15 cellular contexts compared by ENCODE assay signal in the genomic region with DNA sequence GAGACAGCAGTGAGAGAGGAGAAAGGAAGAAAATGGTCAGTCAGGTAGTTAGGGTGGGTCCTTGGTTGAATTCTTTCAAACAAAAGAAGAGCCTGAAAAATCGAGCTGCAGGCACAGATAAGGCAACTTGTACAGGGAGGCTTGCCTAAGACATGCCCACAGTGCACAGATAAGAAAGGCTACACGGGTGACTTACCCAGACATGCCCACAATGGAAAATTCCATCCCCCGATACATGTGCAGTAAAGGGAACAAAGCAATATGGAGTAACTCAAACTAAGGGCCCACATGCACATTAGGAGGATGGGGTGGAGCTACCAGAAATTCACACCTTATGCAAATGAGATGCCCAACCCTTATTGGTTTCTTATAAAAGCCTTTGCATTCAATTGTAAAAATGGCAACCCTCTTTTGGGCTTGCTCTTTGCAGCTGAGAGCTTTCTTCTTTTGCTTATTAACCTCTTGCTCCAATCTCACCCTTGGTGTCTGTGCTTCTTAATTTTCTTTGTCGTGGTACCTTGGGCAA.
DNase-seq lines count a peak whose midpoint lies in the region; ATAC-seq and TF ChIP-seq lines count a peak whose summit lies in the region.
"Had no signal": no experiment of that assay in that cellular context is flagged by ENCODE, and none has a peak within 500 bp of the region (broad histone marks: within the 10 kb centered on the region; RNA-seq: fewer than 3 reads in every experiment).

No MANE protein-coding gene starts in this region.

- peaks cover 21% of the 10 kb centered on the region for H3K4me1 Mint-ChIP-seq in brain

- H3K36me3 ChIP-seq in mesenchymal stem cell (ENCODE audit: control insufficient read depth in 1 of 2, insufficient read depth in 2 of 2, low read depth in 1 of 2, low read length in 2 of 2) (no peaks in the 10 kb centered on the region), OCI-LY7 (ENCODE audit: insufficient read depth, low read length) (no peaks in the 10 kb centered on the region)
- H3K36me3 ChIP-seq: BE2C had no signal

- no peaks in the 10 kb centered on the region for H3K9me3 Mint-ChIP-seq in brain
- H3K9me3 Mint-ChIP-seq: stimulated activated naive CD8-positive, alpha-beta T cell treated with anti-CD3 and anti-CD28 coated beads, Interleukin-15, Interleukin-2, amounts not matched to agents 100 ng/mL and 50 ng/mL, for 24 hours had no signal

- H3K14ac ChIP-seq in mesenchymal stem cell (ENCODE audit: low read length in 2 of 2) = no peak overlapping the region

- H3K4ac ChIP-seq in mesenchymal stem cell (ENCODE audit: low read depth in 1 of 2, low read length in 2 of 2) = no peak overlapping the region

- intact Hi-C loops in OCI-LY7 (cut with micrococcal nuclease; ENCODE audit: unreplicated experiment) = no loop called here

- H2BK120ac ChIP-seq in mesenchymal stem cell (ENCODE audit: low read depth, low read length) = no peak overlapping the region

- H2BK15ac ChIP-seq in mesenchymal stem cell (ENCODE audit: low read depth, poor library complexity, severe bottlenecking) = no peak overlapping the region

- no peak for DNase-seq in mesenchymal stem cell
- no peak for DNase-seq in NCI-H146 (lab: John Stamatoyannopoulos, UW)
- no peak for DNase-seq in OCI-LY7 (ENCODE audit: low spot score)
- no peak for DNase-seq in Kasumi-1 (lab: John Stamatoyannopoulos, UW)
- DNase-seq: activated CD4-positive, alpha-beta T cell treated with anti-CD3 and anti-CD28 coated beads, Interleukin-2, amount 50 U/mL, for 48 hours; activated naive CD4-positive, alpha-beta T cell treated with anti-CD3 and anti-CD28 coated beads, Interleukin-2, amount 50 U/mL, for 16 hours; BE2C; left colon; NCI-H1694; occipital lobe had no signal

- CTCF ChIA-PET in OCI-LY7 (lab: Charles Lee; ENCODE audit: unreplicated experiment) = no interaction called here

- TF ChIP-seq CTCF in brain (conservative IDR thresholded peaks at IDR 0.05) (no peak), OCI-LY7 (conservative IDR thresholded peaks at IDR 0.05; ENCODE audit: low read length) (no peak)

- no peak overlapping the region for H4K91ac ChIP-seq in mesenchymal stem cell (ENCODE audit: low read length)

- WGBS in mesenchymal stem cell = 56% methylated on average over 4 of the region's 4 CpGs

- H3K79me2 ChIP-seq in OCI-LY7 (ENCODE audit: insufficient read depth, low read depth, low read length) = no peaks in the 10 kb centered on the region

- H3K27me3 ChIP-seq in mesenchymal stem cell (ENCODE audit: control insufficient read depth in 1 of 2, insufficient read depth in 1 of 2, low read length in 2 of 2) = no peaks in the 10 kb centered on the region
- H3K27me3 ChIP-seq: BE2C had no signal

- H3K4me2 ChIP-seq in mesenchymal stem cell (ENCODE audit: low read length, poor library complexity, severe bottlenecking) (no peak overlapping the region), OCI-LY7 (ENCODE audit: low read length) (no peak overlapping the region)

- H3K27me3 Mint-ChIP-seq in brain = no peaks in the 10 kb centered on the region

- H4K20me1 ChIP-seq in OCI-LY7 (ENCODE audit: insufficient read depth, low read length) = no peaks in the 10 kb centered on the region

- H3K79me1 ChIP-seq in mesenchymal stem cell (replicated peaks; ENCODE audit: low read length, poor library complexity, severe bottlenecking) = no peaks in the 10 kb centered on the region

- peak overlapping the region; percentile 2 to 76 (median 42) for H3K27ac Mint-ChIP-seq in brain
- H3K27ac Mint-ChIP-seq: stimulated activated naive CD8-positive, alpha-beta T cell treated with anti-CD3 and anti-CD28 coated beads, Interleukin-15, Interleukin-2, amounts not matched to agents 100 ng/mL and 50 ng/mL, for 24 hours had no signal

- H3K9me2 ChIP-seq in OCI-LY7 (ENCODE audit: insufficient read depth, low read length) = no peaks in the 10 kb centered on the region

- H4K8ac ChIP-seq in mesenchymal stem cell (ENCODE audit: low read length) = no peak overlapping the region

- no peak overlapping the region for H2AK5ac ChIP-seq in mesenchymal stem cell (ENCODE audit: low read length, severe bottlenecking)

- no peak overlapping the region for H3K4me3 Mint-ChIP-seq in brain
- H3K4me3 Mint-ChIP-seq: stimulated activated naive CD8-positive, alpha-beta T cell treated with anti-CD3 and anti-CD28 coated beads, Interleukin-15, Interleukin-2, amounts not matched to agents 100 ng/mL and 50 ng/mL, for 24 hours had no signal

- ATAC-seq in GM18520 (IDR thresholded peaks at IDR 0.05; ENCODE audit: unreplicated experiment) (peak; percentile 15), HG03432 (IDR thresholded peaks at IDR 0.05; ENCODE audit: unreplicated experiment) (peak; percentile 45), GM18873 (IDR thresholded peaks at IDR 0.05; ENCODE audit: low FRiP score, unreplicated experiment) (no peak)
- ATAC-seq: left colon had no signal

- H3K23ac ChIP-seq in mesenchymal stem cell (ENCODE audit: low read length in 2 of 2) = no peak overlapping the region

- H3K36me3 Mint-ChIP-seq in brain = no peaks in the 10 kb centered on the region

- no peak overlapping the region for H2BK5ac ChIP-seq in mesenchymal stem cell (ENCODE audit: low read depth, low read length, poor library complexity, severe bottlenecking)

- H3K4me3 ChIP-seq in mesenchymal stem cell (ENCODE audit: insufficient read depth in 1 of 2, low read depth in 1 of 2, low read length in 2 of 2) = no peak overlapping the region
- no peak overlapping the region for H3K4me3 ChIP-seq in OCI-LY7 (ENCODE audit: low read depth, low read length, poor library complexity, severe bottlenecking)

- H2AFZ ChIP-seq in mesenchymal stem cell (ENCODE audit: low read depth, low read length) = no peak overlapping the region
- H2AFZ ChIP-seq in OCI-LY7 (ENCODE audit: low read length) = no peak overlapping the region

- H3K27ac ChIP-seq in mesenchymal stem cell (ENCODE audit: low read length, poor library complexity, severe bottlenecking) = peak overlapping the region; percentile 0
- no peak overlapping the region for H3K27ac ChIP-seq in OCI-LY7 (ENCODE audit: low read depth, low read length, poor library complexity, severe bottlenecking)

- H2BK12ac ChIP-seq in mesenchymal stem cell (ENCODE audit: low read length in 2 of 2) = no peak overlapping the region

- H3K4me1 ChIP-seq in mesenchymal stem cell (ENCODE audit: control insufficient read depth, insufficient read depth, low read depth, low read length) (peaks cover 3% of the 10 kb centered on the region), OCI-LY7 (ENCODE audit: insufficient read depth, low read length, poor library complexity, severe bottlenecking) (no peaks in the 10 kb centered on the region)
- H3K4me1 ChIP-seq: BE2C had no signal

- POLR2A ChIA-PET in OCI-LY7 (lab: Charles Lee) = interaction anchor here (0.9 kb wide), 1 partner anchor 24 kb away, joined by 3 read pairs; no protein-coding TSS in a partner anchor

- no peaks in the 10 kb centered on the region for H3K9me3 ChIP-seq in mesenchymal stem cell (ENCODE audit: control insufficient read depth, low read length)
- H3K9me3 ChIP-seq in OCI-LY7 (ENCODE audit: low read length) = no peaks in the 10 kb centered on the region
- H3K9me3 ChIP-seq: BE2C had no signal

- H3K9ac ChIP-seq in mesenchymal stem cell (ENCODE audit: low read length) = no peak overlapping the region

- H3K18ac ChIP-seq in mesenchymal stem cell (ENCODE audit: low read depth in 1 of 2, low read length in 2 of 2) = no peak overlapping the region

- BruUV-seq in OCI-LY7 (replicated peaks; lab: Mats Ljungman, UMichigan) = no TSS peak
